23 cellular contexts compared by ENCODE assay signal in genomic region chr4:145951931-145952330, GRCh38. TPM values are rescaled to one million over a fixed set of nuclear protein-coding genes. Genes with fewer than 3 reads are reported as not detected.
DNase-seq lines count a peak whose midpoint lies in the region; ATAC-seq, FAIRE-seq and TF ChIP-seq lines count a peak whose summit lies in the region.
"Had no signal": no experiment of that assay in that cellular context is flagged by ENCODE, and none has a peak within 500 bp of the region (broad histone marks: within the 10 kb centered on the region; RNA-seq: fewer than 3 reads in every experiment).

No MANE protein-coding gene starts in this region.

- no peak overlapping the region for H2BK20ac ChIP-seq in H9 (ENCODE audit: low read depth, low read length, poor library complexity, severe bottlenecking)

- H2BK12ac ChIP-seq in H9 (ENCODE audit: insufficient read length, low read depth, low read length) = no peak overlapping the region

- TF ChIP-seq EP300 in SK-N-SH (IDR thresholded peaks at IDR 0.05; ENCODE audit: borderline replicate concordance in 1 of 2, low read depth in 1 of 2, low read length in 1 of 2) = no peak

- H3K79me2 ChIP-seq in GM23248 (ENCODE audit: insufficient read depth) (no peaks in the 10 kb centered on the region), SK-N-SH (ENCODE audit: insufficient read depth) (no peaks in the 10 kb centered on the region), endothelial cell of umbilical vein (ENCODE audit: control insufficient read depth, insufficient read depth, low read length) (no peaks in the 10 kb centered on the region), H9 (ENCODE audit: insufficient read depth, low read length) (no peaks in the 10 kb centered on the region)

- H3K4me3 Mint-ChIP-seq in H9 (no peak overlapping the region), immature natural killer cell (no peak overlapping the region)
- H3K4me3 Mint-ChIP-seq: IgD-negative memory B cell had no signal

- no peak overlapping the region for H3K14ac ChIP-seq in H9 (ENCODE audit: insufficient read depth, low read length)

- H3K18ac ChIP-seq in H9 (ENCODE audit: insufficient read length, low read depth, low read length) = no peak overlapping the region

- no peak for FAIRE-seq in endothelial cell of umbilical vein (lab: Jason Lieb, UNC)
- FAIRE-seq: A204.1, D721Med, H1, HTR-8/SVneo had no signal

- H2AFZ ChIP-seq in GM23248 = no peak overlapping the region
- peak overlapping the region; percentile 20; the same call in 1 of the 2 replicates for H2AFZ ChIP-seq in SK-N-SH (ENCODE audit: low read depth)
- no peak overlapping the region for H2AFZ ChIP-seq in endothelial cell of umbilical vein (ENCODE audit: low read depth, low read length)
- H2AFZ ChIP-seq in H9 (ENCODE audit: low read length) = no peak overlapping the region

- TF ChIP-seq RAD21 in SK-N-SH (IDR thresholded peaks at IDR 0.05; ENCODE audit: low read length) = no peak

- H4K20me1 ChIP-seq in GM23248 (ENCODE audit: insufficient read depth) (no peaks in the 10 kb centered on the region), SK-N-SH (ENCODE audit: insufficient read depth) (no peaks in the 10 kb centered on the region), endothelial cell of umbilical vein (replicated peaks; ENCODE audit: control insufficient read depth, extremely low read depth, insufficient read depth, low read length) (no peaks in the 10 kb centered on the region), H9 (ENCODE audit: control insufficient read depth, insufficient read depth, insufficient read length) (no peaks in the 10 kb centered on the region)

- no peak overlapping the region for H3K23ac ChIP-seq in H9 (ENCODE audit: insufficient read length, low read depth, low read length)

- H3K9me3 Mint-ChIP-seq in H9 (0 out of 5 replicates have a peak, but pooled peaks cover 0 to 2% of the 10 kb centered on the region in 2 experiments), immature natural killer cell (no peaks in the 10 kb centered on the region)
- H3K9me3 Mint-ChIP-seq: IgD-negative memory B cell had no signal

- H3K56ac ChIP-seq in H9 (ENCODE audit: insufficient read length, low read depth, low read length) = no peak overlapping the region

- TF ChIP-seq POLR2A in endothelial cell of umbilical vein (IDR thresholded peaks at IDR 0.05; ENCODE audit: low read depth, low read length) = no peak

- H3K9me1 ChIP-seq in endothelial cell of umbilical vein (replicated peaks; ENCODE audit: control insufficient read depth, extremely low read depth, insufficient read depth, low read length) = no peaks in the 10 kb centered on the region

- H3K4me1 Mint-ChIP-seq in H9 = peaks cover 4 to 6% of the 10 kb centered on the region in 2 experiments
- no peaks in the 10 kb centered on the region for H3K4me1 Mint-ChIP-seq in immature natural killer cell

- H3K9me3 ChIP-seq in GM23248 (ENCODE audit: low read depth) = no peaks in the 10 kb centered on the region
- no peaks in the 10 kb centered on the region for H3K9me3 ChIP-seq in SK-N-SH
- H3K9me3 ChIP-seq in endothelial cell of umbilical vein (replicated peaks; ENCODE audit: control insufficient read depth, insufficient read depth, low read length) = no peaks in the 10 kb centered on the region
- no peaks in the 10 kb centered on the region for H3K9me3 ChIP-seq in H9 (ENCODE audit: control insufficient read depth, low read depth, low read length)

- intact Hi-C loops in endothelial cell of umbilical vein (cut with micrococcal nuclease) = loop anchor here (1.0 kb wide), 1 partner anchor 14 kb away; the partner anchor contains the start of gene ZNF827

- H4K5ac ChIP-seq in H9 (ENCODE audit: insufficient read length, low read depth, low read length) = no peak overlapping the region

- POLR2A ChIA-PET in SK-N-SH (lab: Yijun Ruan, JAX) = no interaction called here
- POLR2A ChIA-PET in endothelial cell of umbilical vein (lab: Charles Lee) = no interaction called here

- H3K9ac ChIP-seq in GM23248 (no peak overlapping the region), SK-N-SH (no peak overlapping the region), endothelial cell of umbilical vein (replicated peaks; ENCODE audit: extremely low read depth, insufficient read depth, low read length) (no peak overlapping the region), H9 (ENCODE audit: extremely low read depth, insufficient read length, low read length) (no peak overlapping the region)

- in situ Hi-C loops in GM23248 (cut with MboI) = no loop called here

- no TSS peak for BruUV-seq in endothelial cell of umbilical vein (replicated peaks; lab: Mats Ljungman, UMichigan)

- no peak overlapping the region for H3K27ac Mint-ChIP-seq in H9
- no peak overlapping the region for H3K27ac Mint-ChIP-seq in immature natural killer cell
- H3K27ac Mint-ChIP-seq: IgD-negative memory B cell had no signal

- no peaks in the 10 kb centered on the region for H3K9me2 ChIP-seq in GM23248 (ENCODE audit: insufficient read depth)
- no peaks in the 10 kb centered on the region for H3K9me2 ChIP-seq in SK-N-SH

- H3K4me2 ChIP-seq in GM23248 (ENCODE audit: unreplicated experiment) (no peak overlapping the region), SK-N-SH (no peak overlapping the region), endothelial cell of umbilical vein (ENCODE audit: insufficient read depth, low read length) (no peak overlapping the region), H9 (ENCODE audit: insufficient read depth, insufficient read length, low read length) (no peak overlapping the region)

- H3K4me1 ChIP-seq in GM23248 (ENCODE audit: insufficient read depth) (peaks cover 15% of the 10 kb centered on the region), SK-N-SH (ENCODE audit: control insufficient read depth in 1 of 2, insufficient read depth in 2 of 2, low read depth in 1 of 2, low read length in 1 of 2) (no peaks in the 10 kb centered on the region), endothelial cell of umbilical vein (ENCODE audit: control insufficient read depth, extremely low read depth, insufficient read depth, low read length) (peaks cover 10% of the 10 kb centered on the region), H9 (ENCODE audit: insufficient read depth, low read length) (no peaks in the 10 kb centered on the region; the same call in 1 of the 2 replicates)

- no peak overlapping the region for H3K4ac ChIP-seq in H9 (ENCODE audit: low read depth, low read length)

- H3K36me3 Mint-ChIP-seq in H9 (ENCODE audit: insufficient read depth in 1 of 3, low read depth in 3 of 3) (no peaks in the 10 kb centered on the region), immature natural killer cell (no peaks in the 10 kb centered on the region)
- H3K36me3 Mint-ChIP-seq: IgD-negative memory B cell had no signal

- ATAC-seq in GM21737 (IDR thresholded peaks at IDR 0.05; ENCODE audit: unreplicated experiment) = no peak

- H3K27me3 ChIP-seq in GM23248 (replicated peaks; ENCODE audit: insufficient read depth) = no peaks in the 10 kb centered on the region
- H3K27me3 ChIP-seq in SK-N-SH (ENCODE audit: insufficient read depth) = no peaks in the 10 kb centered on the region
- peaks cover 0 to 3% of the 10 kb centered on the region in 2 experiments for H3K27me3 ChIP-seq in endothelial cell of umbilical vein (ENCODE audit: control insufficient read depth in 2 of 2, insufficient read depth in 2 of 2, low read length in 2 of 2)
- no peaks in the 10 kb centered on the region for H3K27me3 ChIP-seq in H9 (ENCODE audit: insufficient read depth, low read length)

- no peak overlapping the region for H4K8ac ChIP-seq in H9 (replicated peaks; ENCODE audit: insufficient read length, low read depth, low read length)

- H2BK120ac ChIP-seq in H9 (ENCODE audit: low read depth, low read length, poor library complexity, severe bottlenecking) = no peak overlapping the region

- no peaks in the 10 kb centered on the region for H3K79me1 ChIP-seq in H9 (ENCODE audit: insufficient read depth, low read depth, low read length, poor library complexity, severe bottlenecking)

- H4K91ac ChIP-seq in H9 (ENCODE audit: insufficient read length, low read depth, low read length) = no peak overlapping the region

- TF ChIP-seq CTCF in SK-N-SH (IDR thresholded peaks at IDR 0.05) (no peak), endothelial cell of umbilical vein (IDR thresholded peaks at IDR 0.05; ENCODE audit: extremely low read depth in 1 of 2, insufficient read depth in 1 of 2, low read depth in 1 of 2, low read length in 2 of 2) (no peak), H9 (conservative IDR thresholded peaks at IDR 0.05) (no peak)

- no peak overlapping the region for H3T11ph ChIP-seq in H9 (ENCODE audit: low read length)

- H3F3A ChIP-seq in GM23248 (ENCODE audit: insufficient read depth) (peaks cover 22% of the 10 kb centered on the region; the same call in 1 of the 2 replicates), SK-N-SH (replicated peaks; ENCODE audit: insufficient read depth) (peaks cover 13% of the 10 kb centered on the region)

- H3K27me3 Mint-ChIP-seq in H9 (ENCODE audit: low read depth) = no peaks in the 10 kb centered on the region; the same call in none of the 2 replicates
- peaks cover 2 to 10% (median 2%) of the 10 kb centered on the region in 3 donors for H3K27me3 Mint-ChIP-seq in immature natural killer cell (ENCODE audit: low read depth in 3 of 3)
- H3K27me3 Mint-ChIP-seq: IgD-negative memory B cell had no signal

- H3K4me3 ChIP-seq in GM23248 = no peak overlapping the region
- H3K4me3 ChIP-seq in SK-N-SH (ENCODE audit: low read depth in 2 of 2, low read length in 1 of 2) = no peak overlapping the region
- H3K4me3 ChIP-seq in endothelial cell of umbilical vein (replicated peaks in 1 of 3; ENCODE audit: insufficient read depth in 1 of 3, low read depth in 1 of 3, low read length in 3 of 3) = no peak overlapping the region

- no peak overlapping the region for H2BK5ac ChIP-seq in H9 (ENCODE audit: insufficient read length, low read length)

- no peak overlapping the region for H2AK5ac ChIP-seq in H9 (ENCODE audit: insufficient read length, low read length)

- dilution Hi-C loops in endothelial cell of umbilical vein (cut with MboI; ENCODE audit: extremely low pct_ligation_motif_present, low sequenced_read_pairs) = no loop called here

- no peak overlapping the region for H2BK15ac ChIP-seq in H9 (ENCODE audit: low read depth, low read length)

- CTCF ChIA-PET in SK-N-SH (lab: Yijun Ruan, JAX) = no interaction called here
- CTCF ChIA-PET in endothelial cell of umbilical vein (lab: Charles Lee) = interaction anchor here (0.7 to 2.0 kb wide), 8 partner anchors 10 to 1145 kb away, joined by 3 to 6 read pairs (median 3); partner anchors contain the start of gene ZNF827

- no peaks in the 10 kb centered on the region for H3K23me2 ChIP-seq in H9 (ENCODE audit: insufficient read length, low read depth, low read length, poor library complexity, severe bottlenecking)

- WGBS in GM23248 (ENCODE audit: low coverage in 1 of 2, low lambda C conversion rate in 2 of 2, missing lambda C conversion rate in 2 of 2), 2 experiments = 59 to 69% methylated on average over 2 of the region's 2 CpGs
- WGBS in SK-N-SH (ENCODE audit: low lambda C conversion rate) = 46% methylated on average over 2 of the region's 2 CpGs
- WGBS in H9 (ENCODE audit: extremely low coverage, insufficient read length, low lambda C conversion rate) = no CpG with 5 or more reads among the region's 2 CpGs

- H3K36me3 ChIP-seq in GM23248 (ENCODE audit: low read depth) = no peaks in the 10 kb centered on the region
- H3K36me3 ChIP-seq in SK-N-SH (replicated peaks in 1 of 2; ENCODE audit: control insufficient read depth in 1 of 2, insufficient read depth in 2 of 2, low read length in 1 of 2) = no peaks in the 10 kb centered on the region
- H3K36me3 ChIP-seq in endothelial cell of umbilical vein (ENCODE audit: control insufficient read depth in 2 of 2, extremely low read depth in 1 of 2, insufficient read depth in 2 of 2, low read length in 2 of 2) = no peaks in the 10 kb centered on the region

- DNase-seq in GM23248 (peak; percentile 31), SK-N-SH (no peak), endothelial cell of umbilical vein (ENCODE audit: low read depth, low spot score) (peak; percentile 33), kidney tubule cell (ENCODE audit: low spot score) (peak; percentile 18), H9 (no peak), GOT3 (lab: John Stamatoyannopoulos, UW) (no peak), immature natural killer cell (no peak)
- DNase-seq: MV-4-11, NCI-H1105 treated with DMSO at 0.1 percent for 48 hours, NCI-H1694, NCI-H2081 treated with DMSO at 0.1 percent for 48 hours, NCI-H2171 treated with DMSO at 0.1 percent for 48 hours, NCI-H524 treated with DMSO at 0.1 percent for 48 hours, NCI-H82, OCI-M1, Right ventricle myocardium superior had no signal

- H3K27ac ChIP-seq in GM23248 (no peak overlapping the region), SK-N-SH (ENCODE audit: low read depth in 2 of 2, low read length in 1 of 2) (no peak overlapping the region), endothelial cell of umbilical vein (ENCODE audit: insufficient read depth, low read depth, low read length) (no peak overlapping the region), H9 (ENCODE audit: insufficient read length, low read depth, low read length) (no peak overlapping the region)
- H3K27ac ChIP-seq: C4-2B had no signal

RNA-seq across cellular contexts. Expression of gene ZNF827, which starts 13.3 kb away (rescaled TPM):
- total RNA-seq in GM23248 (2014; rRNA removed; shearing (Covaris generic)) = 10.1 and 16.8 TPM in 2 replicates
- polyA plus RNA-seq in GM23248 (2016; fragmentation: Nextera tagmentation; extraction: Ambion mirVana) = 4.6 and 5.0 TPM in 2 replicates
- polyA plus RNA-seq in SK-N-SH (2012; rRNA removed) = 20.9 and 23.2 TPM in 2 replicates
- polyA plus RNA-seq in SK-N-SH (2012; cell fraction: cytosol; rRNA removed) = 9.2 and 15.9 TPM in 2 replicates
- polyA plus RNA-seq in SK-N-SH (2012; cell fraction: nucleus; rRNA removed) = 93.0 and 172 TPM in 2 replicates
- 16.9 and 22.1 TPM in 2 replicates for total RNA-seq in endothelial cell of umbilical vein
- polyA plus RNA-seq in endothelial cell of umbilical vein = 18.5 and 23.7 TPM in 2 replicates
- 12.3 and 12.9 TPM in 2 replicates for polyA plus RNA-seq in endothelial cell of umbilical vein (2011; cell fraction: cytosol; rRNA removed)
- polyA plus RNA-seq in endothelial cell of umbilical vein (2011; cell fraction: nucleus; rRNA removed) = 39.9 and 52.9 TPM in 2 replicates
- polyA plus RNA-seq in endothelial cell of umbilical vein (2012) = 7.3 and 12.5 TPM in 2 replicates
- polyA minus RNA-seq in endothelial cell of umbilical vein = 25.5 and 30.5 TPM in 2 replicates
- polyA minus RNA-seq in endothelial cell of umbilical vein (2011; cell fraction: cytosol; rRNA and poly(A)+ RNA removed) = not detected
- 37.3 and 44.8 TPM in 2 replicates for polyA minus RNA-seq in endothelial cell of umbilical vein (2011; cell fraction: nucleus; rRNA and poly(A)+ RNA removed)
- total RNA-seq in H9 (2021) = 28.4 and 29.4 TPM in 2 replicates
- polyA plus RNA-seq in immature natural killer cell = 1 to 10 TPM; 1.5 to 4.6 (median 1.7) TPM

Comparison
In these comparisons a context has a peak if more than half of its experiments do, and no peak if none do; other contexts are left out.
1. DNase-seq: peak in GM23248 (single experiment), endothelial cell of umbilical vein (single experiment) and kidney tubule cell (single experiment); none in SK-N-SH (single experiment), H9 (single experiment), GOT3 (single experiment) and immature natural killer cell (0 of 3).